1 cellular context compared by ENCODE assay signal in genomic region chr3:189099505-189100290, GRCh38.
TF ChIP-seq lines count a peak whose summit lies in the region.

No MANE protein-coding gene starts in this region.

TF ChIP-seq in HepG2, 621 proteins besides CTCF, POLR2A, EP300 and RAD21 (continued from another document):
- no peak for TF ChIP-seq ZNF574 (CRISPR knock-in tag; IDR thresholded peaks at IDR 0.05)
- TF ChIP-seq YY1 (IDR thresholded peaks at IDR 0.05; ENCODE audit: insufficient read depth, insufficient replicate concordance, low read depth, low read length), result no peak
- no peak for TF ChIP-seq ZFP36L2 (CRISPR knock-in tag; IDR thresholded peaks at IDR 0.05)
- no peak for TF ChIP-seq SOX6 (IDR thresholded peaks at IDR 0.05)
- TF ChIP-seq SOX6 (CRISPR knock-in tag; IDR thresholded peaks at IDR 0.05), result no peak
- TF ChIP-seq KDM5A (IDR thresholded peaks at IDR 0.05; ENCODE audit: borderline replicate concordance, low read length), result no peak
- TF ChIP-seq ZNF484 (CRISPR knock-in tag; IDR thresholded peaks at IDR 0.05; ENCODE audit: borderline replicate concordance, low read depth), result no peak
- no peak for TF ChIP-seq HNRNPL (IDR thresholded peaks at IDR 0.05; ENCODE audit: low read depth, low read length)
- TF ChIP-seq ZNF644 (CRISPR knock-in tag; IDR thresholded peaks at IDR 0.05; ENCODE audit: low read depth), result no peak
- no peak for TF ChIP-seq SALL1 (CRISPR knock-in tag; IDR thresholded peaks at IDR 0.05)
- no peak for TF ChIP-seq ZNF589 (CRISPR knock-in tag; conservative IDR thresholded peaks at IDR 0.05)
- TF ChIP-seq ZSCAN9 (CRISPR knock-in tag; IDR thresholded peaks at IDR 0.05; ENCODE audit: borderline replicate concordance), result no peak
